1 cellular context compared by ENCODE assay signal in genomic region chr19:35509861-35510625, GRCh38.
TF ChIP-seq lines count a peak whose summit lies in the region.

No MANE protein-coding gene starts in this region.

TF ChIP-seq in endothelial cell of umbilical vein, 7 proteins besides CTCF, POLR2A, EP300 and RAD21:
- TF ChIP-seq EZH2 (IDR thresholded peaks at IDR 0.05; ENCODE audit: borderline replicate concordance, low read depth, low read length, severe bottlenecking) (peak; percentile 96), JUN (IDR thresholded peaks at IDR 0.05; ENCODE audit: borderline replicate concordance, insufficient read depth, insufficient read length, low read depth) (no peak), MYC (IDR thresholded peaks at IDR 0.05; ENCODE audit: low read depth, low read length) (no peak), GATA2 (IDR thresholded peaks at IDR 0.05; ENCODE audit: insufficient read depth, insufficient read length, low read depth, low read length) (no peak), POLR2AphosphoS5 (IDR thresholded peaks at IDR 0.05; ENCODE audit: insufficient read depth, low read depth, low read length) (no peak), FOS (IDR thresholded peaks at IDR 0.05; ENCODE audit: borderline replicate concordance, insufficient read depth, low read length) (no peak)
- TF ChIP-seq, protein P1, sequence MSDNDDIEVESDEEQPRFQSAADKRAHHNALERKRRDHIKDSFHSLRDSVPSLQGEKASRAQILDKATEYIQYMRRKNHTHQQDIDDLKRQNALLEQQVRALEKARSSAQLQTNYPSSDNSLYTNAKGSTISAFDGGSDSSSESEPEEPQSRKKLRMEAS (IDR thresholded peaks at IDR 0.05; ENCODE audit: insufficient read depth, insufficient read length), result no peak
